ENCODE assay signal across 9 cellular contexts in the genomic region with DNA sequence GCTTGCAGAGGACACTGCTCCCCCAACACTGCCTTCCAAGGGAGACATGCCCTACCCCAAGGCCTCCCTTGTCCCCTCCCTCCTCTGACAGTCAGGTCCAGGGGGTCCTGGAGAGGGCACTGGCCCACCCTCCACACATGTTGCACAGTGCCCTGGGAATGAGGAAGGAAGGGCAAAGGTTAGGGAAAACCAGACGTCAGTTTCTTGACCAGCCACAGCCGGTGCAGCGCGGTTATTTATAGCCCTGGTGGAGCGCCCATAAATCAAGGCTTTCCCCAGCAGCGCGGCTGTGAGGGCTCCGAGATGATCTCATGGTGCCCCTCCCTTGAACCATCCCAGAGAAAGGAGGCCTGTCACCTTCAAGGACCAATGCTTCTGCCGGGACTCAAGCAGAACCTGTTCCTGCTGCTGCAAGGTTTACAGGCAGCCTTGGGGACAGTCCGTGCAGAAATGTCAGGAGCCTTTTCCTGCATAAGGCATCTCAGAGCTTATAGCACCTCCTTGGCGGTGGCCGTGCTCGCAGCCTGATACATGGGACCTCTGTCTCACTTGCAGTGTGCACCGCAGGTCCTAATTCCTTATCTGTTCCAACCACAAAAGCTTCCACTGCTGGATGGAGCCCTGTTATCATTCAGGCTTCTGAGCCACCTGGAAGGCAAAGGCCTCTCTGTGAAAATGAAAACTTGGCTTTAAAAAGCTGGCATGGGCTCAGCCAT.
DNase-seq lines count a peak whose midpoint lies in the region; ATAC-seq, FAIRE-seq and TF ChIP-seq lines count a peak whose summit lies in the region.
"Had no signal": no experiment of that assay in that cellular context is flagged by ENCODE, and none has a peak within 500 bp of the region (broad histone marks: within the 10 kb centered on the region; RNA-seq: fewer than 3 reads in every experiment).

No MANE protein-coding gene starts in this region.

- intact Hi-C loops in K562 (cut with micrococcal nuclease), result loop anchor here (1.0 to 2.0 kb wide), 2 partner anchors 82 to 128 kb away; no protein-coding TSS in a partner anchor

- H3K4me3 ChIP-seq in K562, result no peak overlapping the region

- peak overlapping the region; percentile 37; the same call in 2 of the 3 replicates for H3K27ac ChIP-seq in K562 (ENCODE audit: extremely low read depth, low read depth, low read length)

- ATAC-seq in K562, result peak; percentile 95
- no peak for ATAC-seq in GM18502 (IDR thresholded peaks at IDR 0.05; ENCODE audit: poor library complexity, unreplicated experiment)
- ATAC-seq in HG02798 (IDR thresholded peaks at IDR 0.05; ENCODE audit: poor library complexity, unreplicated experiment), result no peak

- POLR2A ChIA-PET in K562 (lab: Yijun Ruan, JAX), result interaction anchor here (0.5 to 1.4 kb wide), 5 partner anchors 10 to 604 kb away, joined by 3 to 7 read pairs (median 3); no protein-coding TSS in a partner anchor

- no peak overlapping the region for H2AFZ ChIP-seq in K562 (ENCODE audit: low read depth, low read length)

- TF ChIP-seq CTCF in K562 (IDR thresholded peaks at IDR 0.05 in 2 of 3, conservative IDR thresholded peaks at IDR 0.05 in 1 of 3; ENCODE audit: insufficient read depth in 2 of 3, low read depth in 1 of 3, low read length in 3 of 3), result no peak

- peaks cover 5% of the 10 kb centered on the region for H3K9me1 ChIP-seq in K562 (ENCODE audit: control insufficient read depth, insufficient read depth, low read length)

- H3K79me2 ChIP-seq in K562 (ENCODE audit: control insufficient read depth, insufficient read depth, low read length), result no peaks in the 10 kb centered on the region

- H3K9me3 ChIP-seq in K562 (replicated peaks; ENCODE audit: control insufficient read depth, insufficient read depth, low read depth, low read length), result no peaks in the 10 kb centered on the region

- in situ Hi-C loops in K562 (cut with MboI), result no loop called here

- H4K20me1 ChIP-seq in K562 (replicated peaks; ENCODE audit: control insufficient read depth, insufficient read depth, low read length), result peaks cover 10% of the 10 kb centered on the region; the same call in 1 of the 2 replicates

- peak; percentile 97 for FAIRE-seq in K562 (lab: Jason Lieb, UNC)

- peak overlapping the region; percentile 56 for H3K4me2 ChIP-seq in K562 (ENCODE audit: insufficient read depth, low read length)

- H3K4me1 ChIP-seq in K562 (replicated peaks in 1 of 2; ENCODE audit: control insufficient read depth in 2 of 2, insufficient read depth in 2 of 2, low read length in 2 of 2), result peaks cover 15 to 40% of the 10 kb centered on the region in 2 experiments

- 0% methylated on average over 10 of the region's 14 CpGs for WGBS in K562 (ENCODE audit: insufficient coverage, low coverage, missing lambda C conversion rate)

- no TSS peak for BruUV-seq in K562 (replicated peaks; lab: Mats Ljungman, UMichigan)

- DNase-seq in LoVo (ENCODE audit: low spot score) (peak; percentile 4), K562 (ENCODE audit: extremely low read depth in 1 of 4, low spot score in 3 of 4) (peak; percentile 73 to 87 (median 78)), kidney tubule cell (ENCODE audit: low spot score) (peak; percentile 86), superior temporal gyrus (ENCODE audit: extremely low spot score) (peak; percentile 64)
- DNase-seq in activated CD8-positive, alpha-beta memory T cell treated with anti-CD3 and anti-CD28 coated beads, Interleukin-2, amount 50 U/mL, for 4 hours, result no peak
- DNase-seq in stimulated activated CD8-positive, alpha-beta memory T cell treated with anti-CD3 and anti-CD28 coated beads, Interleukin-4, amount 100 ng/mL, for 48 hours, result no peak
- DNase-seq: T-helper 1 cell had no signal

- CTCF ChIA-PET in K562 (lab: Yijun Ruan, JAX; ENCODE audit: low intra/inter-chr PET ratio), result no interaction called here

- peak; percentile 78 for TF ChIP-seq EP300 in K562 (IDR thresholded peaks at IDR 0.05; ENCODE audit: low read length)

- no peak for TF ChIP-seq RAD21 in K562 (CRISPR knock-in tag; conservative IDR thresholded peaks at IDR 0.05 in 1 of 2, IDR thresholded peaks at IDR 0.05 in 1 of 2)

- no peak for TF ChIP-seq POLR2A in K562 (conservative IDR thresholded peaks at IDR 0.05)

- H3K9ac ChIP-seq in K562 (ENCODE audit: insufficient read depth in 1 of 2, low read depth in 2 of 2, low read length in 2 of 2), result peak overlapping the region in 1 of 2 experiments; percentile 19; a peak in 1 of 4 replicates

- H3K36me3 ChIP-seq in K562 (ENCODE audit: control insufficient read depth, insufficient read depth, low read length), result no peaks in the 10 kb centered on the region

- peaks cover 0 to 13% of the 10 kb centered on the region in 2 experiments; a peak in 3 of 5 replicates for H3K27me3 ChIP-seq in K562 (ENCODE audit: control insufficient read depth in 2 of 2, insufficient read depth in 2 of 2, low read length in 2 of 2)

TF ChIP-seq in K562, 482 proteins besides CTCF, POLR2A, EP300 and RAD21 (continues in another document):
- TF ChIP-seq MAZ (CRISPR knock-in tag; conservative IDR thresholded peaks at IDR 0.05 in 1 of 2, IDR thresholded peaks at IDR 0.05 in 1 of 2) (peak in 1 of 2 experiments; percentile 21; a peak in 1 of 4 replicates), CBFA2T2 (conservative IDR thresholded peaks at IDR 0.05) (peak; percentile 90), HDGF (IDR thresholded peaks at IDR 0.05) (no peak), ZNF311 (CRISPR knock-in tag; IDR thresholded peaks at IDR 0.05) (no peak), KDM1A (IDR thresholded peaks at IDR 0.05) (peak; percentile 73 to 75), NR2C2 (CRISPR knock-in tag; IDR thresholded peaks at IDR 0.05) (no peak), NR2C2 (tag; IDR thresholded peaks at IDR 0.05) (peak; percentile 89), RCOR1 (IDR thresholded peaks at IDR 0.05; ENCODE audit: borderline replicate concordance in 1 of 2, low read depth in 2 of 2, low read length in 2 of 2) (0 out of 4 replicates have a peak, but pooled peaks of 1 of the 2 experiments have one; percentile 74), HDAC3 (IDR thresholded peaks at IDR 0.05; ENCODE audit: borderline replicate concordance, partially characterized antibody) (peak; percentile 59), TAL1 (IDR thresholded peaks at IDR 0.05) (peak; percentile 94), CREB1 (IDR thresholded peaks at IDR 0.05) (peak; percentile 36; the same call in 1 of the 2 replicates), CREB1 (CRISPR knock-in tag; IDR thresholded peaks at IDR 0.05) (no peak), MEF2A (IDR thresholded peaks at IDR 0.05; ENCODE audit: control insufficient read depth, low read depth, low read length) (peak; percentile 88), NR2C1 (IDR thresholded peaks at IDR 0.05) (peak; percentile 57; the same call in 1 of the 2 replicates), NR2C1 (tag; IDR thresholded peaks at IDR 0.05) (no peak; the same call in 1 of the 2 replicates), RNF2 (IDR thresholded peaks at IDR 0.05) (peak; percentile 78; the same call in 1 of the 2 replicates), ZBED1 (IDR thresholded peaks at IDR 0.05) (no peak), TCF3 (CRISPR knock-in tag; IDR thresholded peaks at IDR 0.05) (peak; percentile 96)
- TF ChIP-seq, protein P1, sequence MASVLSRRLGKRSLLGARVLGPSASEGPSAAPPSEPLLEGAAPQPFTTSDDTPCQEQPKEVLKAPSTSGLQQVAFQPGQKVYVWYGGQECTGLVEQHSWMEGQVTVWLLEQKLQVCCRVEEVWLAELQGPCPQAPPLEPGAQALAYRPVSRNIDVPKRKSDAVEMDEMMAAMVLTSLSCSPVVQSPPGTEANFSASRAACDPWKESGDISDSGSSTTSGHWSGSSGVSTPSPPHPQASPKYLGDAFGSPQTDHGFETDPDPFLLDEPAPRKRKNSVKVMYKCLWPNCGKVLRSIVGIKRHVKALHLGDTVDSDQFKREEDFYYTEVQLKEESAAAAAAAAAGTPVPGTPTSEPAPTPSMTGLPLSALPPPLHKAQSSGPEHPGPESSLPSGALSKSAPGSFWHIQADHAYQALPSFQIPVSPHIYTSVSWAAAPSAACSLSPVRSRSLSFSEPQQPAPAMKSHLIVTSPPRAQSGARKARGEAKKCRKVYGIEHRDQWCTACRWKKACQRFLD (CRISPR knock-in tag; IDR thresholded peaks at IDR 0.05), result peak; percentile 62; the same call in 1 of the 2 replicates
- TF ChIP-seq, protein P2, sequence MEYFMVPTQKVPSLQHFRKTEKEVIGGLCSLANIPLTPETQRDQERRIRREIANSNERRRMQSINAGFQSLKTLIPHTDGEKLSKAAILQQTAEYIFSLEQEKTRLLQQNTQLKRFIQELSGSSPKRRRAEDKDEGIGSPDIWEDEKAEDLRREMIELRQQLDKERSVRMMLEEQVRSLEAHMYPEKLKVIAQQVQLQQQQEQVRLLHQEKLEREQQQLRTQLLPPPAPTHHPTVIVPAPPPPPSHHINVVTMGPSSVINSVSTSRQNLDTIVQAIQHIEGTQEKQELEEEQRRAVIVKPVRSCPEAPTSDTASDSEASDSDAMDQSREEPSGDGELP (CRISPR knock-in tag; IDR thresholded peaks at IDR 0.05; ENCODE audit: borderline replicate concordance), result peak; percentile 64; the same call in 1 of the 2 replicates
- TF ChIP-seq, protein P3, sequence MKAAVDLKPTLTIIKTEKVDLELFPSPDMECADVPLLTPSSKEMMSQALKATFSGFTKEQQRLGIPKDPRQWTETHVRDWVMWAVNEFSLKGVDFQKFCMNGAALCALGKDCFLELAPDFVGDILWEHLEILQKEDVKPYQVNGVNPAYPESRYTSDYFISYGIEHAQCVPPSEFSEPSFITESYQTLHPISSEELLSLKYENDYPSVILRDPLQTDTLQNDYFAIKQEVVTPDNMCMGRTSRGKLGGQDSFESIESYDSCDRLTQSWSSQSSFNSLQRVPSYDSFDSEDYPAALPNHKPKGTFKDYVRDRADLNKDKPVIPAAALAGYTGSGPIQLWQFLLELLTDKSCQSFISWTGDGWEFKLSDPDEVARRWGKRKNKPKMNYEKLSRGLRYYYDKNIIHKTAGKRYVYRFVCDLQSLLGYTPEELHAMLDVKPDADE (conservative IDR thresholded peaks at IDR 0.05; ENCODE audit: control insufficient read depth, low read depth, low read length), result 0 out of 2 replicates have a peak, but pooled peaks have one; percentile 62
- TF ChIP-seq, protein P4, sequence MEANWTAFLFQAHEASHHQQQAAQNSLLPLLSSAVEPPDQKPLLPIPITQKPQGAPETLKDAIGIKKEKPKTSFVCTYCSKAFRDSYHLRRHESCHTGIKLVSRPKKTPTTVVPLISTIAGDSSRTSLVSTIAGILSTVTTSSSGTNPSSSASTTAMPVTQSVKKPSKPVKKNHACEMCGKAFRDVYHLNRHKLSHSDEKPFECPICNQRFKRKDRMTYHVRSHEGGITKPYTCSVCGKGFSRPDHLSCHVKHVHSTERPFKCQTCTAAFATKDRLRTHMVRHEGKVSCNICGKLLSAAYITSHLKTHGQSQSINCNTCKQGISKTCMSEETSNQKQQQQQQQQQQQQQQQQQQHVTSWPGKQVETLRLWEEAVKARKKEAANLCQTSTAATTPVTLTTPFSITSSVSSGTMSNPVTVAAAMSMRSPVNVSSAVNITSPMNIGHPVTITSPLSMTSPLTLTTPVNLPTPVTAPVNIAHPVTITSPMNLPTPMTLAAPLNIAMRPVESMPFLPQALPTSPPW (CRISPR knock-in tag; IDR thresholded peaks at IDR 0.05), result peak; percentile 58

Comparison
In these comparisons a context has a peak if more than half of its experiments do, and no peak if none do; other contexts are left out.
1. DNase-seq: peak in LoVo (single experiment), K562 (4 of 4), kidney tubule cell (single experiment) and superior temporal gyrus (single experiment); none in activated CD8-positive, alpha-beta memory T cell treated with anti-CD3 and anti-CD28 coated beads, Interleukin-2, amount 50 U/mL, for 4 hours (single experiment) and stimulated activated CD8-positive, alpha-beta memory T cell treated with anti-CD3 and anti-CD28 coated beads, Interleukin-4, amount 100 ng/mL, for 48 hours (single experiment).